ENCODE assay signal across 20 cellular contexts in the genomic region with DNA sequence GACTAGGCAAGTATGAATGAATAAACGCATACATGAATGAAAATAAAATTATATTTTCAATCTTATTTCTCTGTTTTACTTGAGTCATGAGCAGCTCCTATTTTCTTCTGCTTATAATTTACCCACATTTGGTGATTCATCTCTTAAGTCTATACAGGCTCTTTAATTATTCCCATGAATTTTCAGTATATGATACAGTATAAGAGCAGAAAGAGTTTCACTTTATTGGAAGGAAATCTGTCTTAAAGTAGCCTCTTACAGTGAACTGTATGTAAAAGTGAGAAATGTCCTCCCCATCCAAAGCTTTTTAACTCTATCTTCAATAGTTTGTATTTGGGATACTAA.
"Had no signal": no experiment of that assay in that cellular context is flagged by ENCODE, and none has a peak within 500 bp of the region (broad histone marks: within the 10 kb centered on the region; RNA-seq: fewer than 3 reads in every experiment).

No MANE protein-coding gene starts in this region.

- H3K4me1 ChIP-seq: gastrocnemius medialis, left lung, vagina had no signal

- H3K36me3 ChIP-seq: neutrophil had no signal

- H3K27ac ChIP-seq: gastrocnemius medialis, heart right ventricle, left lung, neutrophil, transverse colon, vagina had no signal

- ATAC-seq: activated CD8-positive, alpha-beta T cell treated with anti-CD3 and anti-CD28 coated beads for 36 hours; activated T-cell treated with anti-CD3 and anti-CD28 coated beads, Interleukin-2, amount 50 U/mL, for 4 hours; gastrocnemius medialis; heart right ventricle; naive thymus-derived CD8-positive, alpha-beta T cell; right cardiac atrium; stimulated activated naive CD8-positive, alpha-beta T cell treated with anti-CD3 and anti-CD28 coated beads, Interleukin-15, Interleukin-2, amounts not matched to agents 100 U/mL and 50 U/mL, for 24 hours had no signal

- H3K4me3 ChIP-seq: gastrocnemius medialis, heart right ventricle, left lung, transverse colon, vagina had no signal

- H3K9me3 ChIP-seq: gastrocnemius medialis, heart right ventricle, left lung, neutrophil, transverse colon, vagina had no signal

- FAIRE-seq: endothelial cell of umbilical vein, islet of Langerhans, small intestine had no signal

- DNase-seq: activated B cell treated with CpG ODN at 0.5 μM for 24 hours; activated CD4-positive, alpha-beta T cell treated with anti-CD3 and anti-CD28 coated beads for 48 hours; activated CD8-positive, alpha-beta T cell treated with anti-CD3 and anti-CD28 coated beads for 36 hours; activated effector memory CD4-positive, alpha-beta T cell treated with anti-CD3 and anti-CD28 coated beads, Interleukin-2, amount 50 U/mL, for 16 hours; activated T-cell treated with anti-CD3 and anti-CD28 coated beads, Interleukin-2, amount 50 U/mL, for 4 hours; amniotic stem cell; cortex of kidney; effector CD4-positive, alpha-beta T cell; gastrocnemius medialis; heart right ventricle; left lung; naive thymus-derived CD8-positive, alpha-beta T cell; right cardiac atrium; small intestine; stimulated activated naive CD8-positive, alpha-beta T cell treated with anti-CD3 and anti-CD28 coated beads, Interleukin-15, Interleukin-2, amounts not matched to agents 100 U/mL and 50 U/mL, for 24 hours; transverse colon had no signal
